11 cellular contexts compared by ENCODE assay signal in the genomic region with DNA sequence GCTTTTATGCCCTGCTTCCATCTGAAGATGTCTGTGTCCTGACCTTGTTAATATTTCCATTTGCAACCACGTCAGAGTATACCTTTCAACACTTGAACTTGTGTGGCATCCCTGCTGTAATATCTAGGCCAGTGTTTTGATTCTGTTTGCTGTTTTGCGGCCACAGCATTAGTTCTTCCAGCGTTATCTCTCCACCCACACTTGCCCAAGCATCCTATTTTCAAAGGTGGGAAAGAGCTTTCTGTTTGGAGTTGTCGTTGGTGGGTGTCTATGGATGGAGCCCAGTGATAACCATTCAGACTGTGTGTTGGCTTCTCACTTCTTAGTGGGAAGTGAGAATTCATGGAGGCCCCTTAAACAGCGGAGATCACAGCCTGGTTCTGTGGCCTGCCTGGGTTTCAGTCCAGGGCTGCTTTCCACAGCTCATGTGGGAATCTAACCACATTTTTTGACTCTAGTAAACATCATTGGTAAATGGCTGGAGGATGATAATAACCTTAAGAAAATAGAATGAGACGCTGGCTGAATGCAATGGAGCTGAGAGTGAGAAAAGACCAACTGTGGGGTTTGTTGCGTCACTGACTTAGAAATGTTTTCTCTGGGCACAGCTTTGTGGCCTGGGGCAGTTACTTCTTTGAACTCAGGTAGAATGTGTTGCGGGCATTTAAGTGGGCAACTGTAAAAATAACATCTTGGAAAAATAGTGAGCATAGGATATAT. TPM values are rescaled to one million over a fixed set of nuclear protein-coding genes. Genes with fewer than 3 reads are reported as not detected.
DNase-seq lines count a peak whose midpoint lies in the region; ATAC-seq and TF ChIP-seq lines count a peak whose summit lies in the region.
"Had no signal": no experiment of that assay in that cellular context is flagged by ENCODE, and none has a peak within 500 bp of the region (broad histone marks: within the 10 kb centered on the region; RNA-seq: fewer than 3 reads in every experiment).

No MANE protein-coding gene starts in this region.

- no peaks in the 10 kb centered on the region for H3K27me3 Mint-ChIP-seq in activated B cell treated with CpG ODN at 0.5 μM for 24 hours

- peak overlapping the region; percentile 81 for H3K27ac Mint-ChIP-seq in activated B cell treated with CpG ODN at 0.5 μM for 24 hours

- TF ChIP-seq POLR2A in heart left ventricle (IDR thresholded peaks at IDR 0.05): no peak

- H3K36me3 Mint-ChIP-seq in activated B cell treated with CpG ODN at 0.5 μM for 24 hours (ENCODE audit: low read depth): peaks cover 79% of the 10 kb centered on the region
- H3K36me3 Mint-ChIP-seq: brain had no signal

- POLR2A ChIA-PET in activated B cell treated with CpG ODN at 0.5 μM for 24 hours (lab: Charles Lee): interaction anchor here (1.0 to 40.7 kb wide), 3 partner anchors 10 to 79 kb away, joined by 3 to 1269 read pairs (median 248); no protein-coding TSS in a partner anchor

- 58 to 61% (median 60%) methylated on average over 8 of the region's 8 CpGs for WGBS in heart left ventricle, 4 donors

- peak in 1 of 4 donors; percentile 38 for ATAC-seq in heart left ventricle
- ATAC-seq in activated B cell treated with CpG ODN at 0.5 μM for 24 hours (ENCODE audit: low read depth): no peak
- ATAC-seq in thoracic aorta (ENCODE audit: insufficient number of reproducible peaks, low FRiP score, low read depth): no peak
- no peak for ATAC-seq in GM18858 (IDR thresholded peaks at IDR 0.05; ENCODE audit: unreplicated experiment)
- no peak for ATAC-seq in HG02981 (IDR thresholded peaks at IDR 0.05; ENCODE audit: unreplicated experiment)
- no peak for ATAC-seq in HG02852 (IDR thresholded peaks at IDR 0.05; ENCODE audit: unreplicated experiment)

- TF ChIP-seq CTCF in heart left ventricle (IDR thresholded peaks at IDR 0.05): no peak
- no peak for TF ChIP-seq CTCF in activated B cell treated with CpG ODN at 0.5 μM for 24 hours (IDR thresholded peaks at IDR 0.05)
- no peak for TF ChIP-seq CTCF in thoracic aorta (IDR thresholded peaks at IDR 0.05)

- peak overlapping the region in 9 of 12 donors; percentile 19 to 65 (median 47) for H3K27ac ChIP-seq in heart left ventricle
- peak overlapping the region; percentile 6 to 24 for H3K27ac ChIP-seq in thoracic aorta

- H3K27me3 ChIP-seq in heart left ventricle (no peaks in the 10 kb centered on the region), thoracic aorta (replicated peaks; ENCODE audit: insufficient read depth) (no peaks in the 10 kb centered on the region)

- intact Hi-C loops in heart left ventricle (cut with DNase I) (loop anchor here in 1 of 10 donors (5.0 kb wide), 1 partner anchor 59 kb away; no protein-coding TSS in a partner anchor), cardiac septum (cut with DNase I) (no loop called here), activated B cell treated with CpG ODN at 0.5 μM for 24 hours (cut with micrococcal nuclease) (no loop called here)

- peaks cover 0 to 67% (median 39%) of the 10 kb centered on the region in 12 donors for H3K4me1 ChIP-seq in heart left ventricle
- peaks cover 18 to 51% of the 10 kb centered on the region in 2 donors for H3K4me1 ChIP-seq in thoracic aorta (ENCODE audit: control insufficient read depth in 1 of 2, low read depth in 2 of 2)

- H3K4me1 Mint-ChIP-seq in activated B cell treated with CpG ODN at 0.5 μM for 24 hours: peaks cover 98% of the 10 kb centered on the region

- H3K4me3 ChIP-seq in heart left ventricle (no peak overlapping the region), thoracic aorta (no peak overlapping the region)

- H3K9me3 ChIP-seq in heart left ventricle: no peaks in the 10 kb centered on the region
- H3K9me3 ChIP-seq in thoracic aorta: no peaks in the 10 kb centered on the region

- H3K9me3 Mint-ChIP-seq in activated B cell treated with CpG ODN at 0.5 μM for 24 hours: no peaks in the 10 kb centered on the region

- peak overlapping the region; percentile 44 for H3K4me3 Mint-ChIP-seq in activated B cell treated with CpG ODN at 0.5 μM for 24 hours

- CTCF ChIA-PET in activated B cell treated with CpG ODN at 0.5 μM for 24 hours (lab: Charles Lee): interaction anchor here (1.3 to 4.8 kb wide), 4 partner anchors 14 to 86 kb away, joined by 3 to 21 read pairs (median 4); no protein-coding TSS in a partner anchor

- DNase-seq in heart left ventricle (peak in 1 of 5 donors; percentile 6), cardiac septum (ENCODE audit: low spot score) (no peak), activated B cell treated with CpG ODN at 0.5 μM for 24 hours (peak; percentile 0), iris pigment epithelial cell (ENCODE audit: low read depth) (peak; percentile 15), thoracic aorta (ENCODE audit: low spot score) (no peak)
- DNase-seq: midbrain, NCI-H446 had no signal

- H3K36me3 ChIP-seq in heart left ventricle (no peaks in the 10 kb centered on the region), thoracic aorta (no peaks in the 10 kb centered on the region)

RNA-seq across cellular contexts. Expression of gene TENT5C, which starts 7.6 kb away (rescaled TPM):
- 10 to 100 TPM in 8 of 9 donors, 1 to 10 TPM in 1; 7.9 to 21.6 (median 15.1) TPM for total RNA-seq in heart left ventricle
- 1 to 10 TPM; 3.7 to 9.6 TPM for polyA plus RNA-seq in heart left ventricle
- 7.4 TPM for total RNA-seq in cardiac septum
- 56.2 and 59.3 TPM in 2 replicates for total RNA-seq in activated B cell treated with CpG ODN at 0.5 μM for 24 hours
- total RNA-seq in thoracic aorta: 1 to 10 TPM; 5.4 to 6.9 TPM

Comparison
In these comparisons a context has a peak if more than half of its experiments do, and no peak if none do; other contexts are left out.
1. DNase-seq: peak in activated B cell treated with CpG ODN at 0.5 μM for 24 hours (single experiment) and iris pigment epithelial cell (single experiment); none in cardiac septum (single experiment) and thoracic aorta (single experiment).